ENCODE assay signal across 16 cellular contexts in the genomic region with DNA sequence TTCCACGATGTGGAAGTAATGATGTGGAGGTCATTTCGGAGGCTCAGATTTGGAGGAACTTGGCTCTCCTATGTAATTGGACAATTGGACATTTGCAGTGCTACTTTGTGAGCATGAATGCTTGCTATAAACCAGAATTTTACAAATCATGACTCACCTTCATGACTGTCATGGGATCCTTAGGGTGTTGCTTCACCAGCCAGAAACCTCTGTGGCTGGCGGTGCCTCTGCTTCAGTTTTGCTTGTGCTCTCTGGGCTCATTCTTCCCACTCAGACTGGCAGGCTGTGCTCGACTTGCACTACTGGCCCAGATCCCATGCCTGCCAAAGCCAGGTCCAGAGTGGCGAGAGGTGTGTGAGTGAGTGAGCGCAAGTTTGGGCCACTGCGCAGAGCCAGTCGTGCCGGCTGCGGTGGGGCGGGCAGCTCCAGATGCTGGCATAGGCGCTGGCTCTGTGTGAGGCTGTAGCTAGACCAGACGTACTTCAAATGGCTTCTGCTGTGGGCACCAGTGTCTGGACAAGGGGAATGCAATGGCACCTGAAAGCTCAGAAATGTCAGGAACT.
"Had no signal": no experiment of that assay in that cellular context is flagged by ENCODE, and none has a peak within 500 bp of the region (broad histone marks: within the 10 kb centered on the region; RNA-seq: fewer than 3 reads in every experiment).

No MANE protein-coding gene starts in this region.

- ATAC-seq: stimulated activated naive CD8-positive, alpha-beta T cell treated with anti-CD3 and anti-CD28 coated beads, Interleukin-15, Interleukin-2, amounts not matched to agents 100 U/mL and 50 U/mL, for 24 hours had no signal

- H3K36me3 ChIP-seq: ascending aorta, cardiac muscle cell had no signal

- H3K27me3 ChIP-seq: ascending aorta, cardiac muscle cell, dorsolateral prefrontal cortex had no signal

- DNase-seq: activated B cell treated with CpG ODN at 0.5 μM for 24 hours; activated CD4-positive, alpha-beta T cell treated with anti-CD3 and anti-CD28 coated beads for 48 hours; activated CD8-positive, alpha-beta memory T cell treated with anti-CD3 and anti-CD28 coated beads, Interleukin-2, amount 50 U/mL, for 48 hours; activated naive CD4-positive, alpha-beta T cell; dorsolateral prefrontal cortex; endodermal cell; erythroblast; glutamatergic neuron; kidney glomerular epithelial cell; occipital lobe; stimulated activated CD4-positive, alpha-beta T cell treated with anti-CD3 and anti-CD28 coated beads, Interleukin-4, amount 100 ng/mL, for 24 hours; stimulated activated CD8-positive, alpha-beta memory T cell treated with anti-CD3 and anti-CD28 coated beads, Interleukin-4, amount 100 ng/mL, for 48 hours; stimulated activated naive CD8-positive, alpha-beta T cell treated with anti-CD3 and anti-CD28 coated beads, Interleukin-15, Interleukin-2, amounts not matched to agents 100 U/mL and 50 U/mL, for 24 hours; T-helper 2 cell had no signal

- H3K9me3 ChIP-seq: ascending aorta had no signal

- H3K27ac ChIP-seq: ascending aorta, cardiac muscle cell, dorsolateral prefrontal cortex had no signal

- H3K4me3 ChIP-seq: ascending aorta, cardiac muscle cell, dorsolateral prefrontal cortex had no signal
